11 cellular contexts compared by ENCODE assay signal in genomic region chr2:209383212-209383611, GRCh38. TPM values are rescaled to one million over a fixed set of nuclear protein-coding genes. Genes with fewer than 3 reads are reported as not detected.
A peak's percentile ranks its signal among the peaks of the same experiment; 100 is the strongest.
DNase-seq lines count a peak whose midpoint lies in the region; ATAC-seq and TF ChIP-seq lines count a peak whose summit lies in the region.
"Had no signal": no experiment of that assay in that cellular context is flagged by ENCODE, and none has a peak within 500 bp of the region (broad histone marks: within the 10 kb centered on the region; RNA-seq: fewer than 3 reads in every experiment).

No MANE protein-coding gene starts in this region.

- no peaks in the 10 kb centered on the region for H3K9me2 ChIP-seq in GM23248 (ENCODE audit: insufficient read depth)

- DNase-seq in GM23248 (peak; percentile 83), NCI-H345 treated with DMSO at 0.1 percent for 48 hours (lab: John Stamatoyannopoulos, UW; ENCODE audit: unreplicated experiment) (peak; percentile 27), dermis blood vessel endothelial cell (peak; percentile 83), omental fat pad (ENCODE audit: low spot score) (no peak), H9 (no peak), UCSD-AML1 (lab: John Stamatoyannopoulos, UW; ENCODE audit: unreplicated experiment) (no peak)
- no peak for DNase-seq in CD4-positive, alpha-beta T cell
- DNase-seq: T-cell had no signal

- H3K4me3 ChIP-seq in GM23248 = no peak overlapping the region

- no peak overlapping the region for H2AK5ac ChIP-seq in H9 (ENCODE audit: insufficient read length, low read length)

- no peak overlapping the region for H3K23ac ChIP-seq in H9 (ENCODE audit: insufficient read length, low read depth, low read length)

- peaks cover 8% of the 10 kb centered on the region for H3F3A ChIP-seq in GM23248 (ENCODE audit: insufficient read depth)

- H2AFZ ChIP-seq in GM23248 (no peak overlapping the region), H9 (ENCODE audit: low read length) (no peak overlapping the region)

- no peak overlapping the region for H2BK20ac ChIP-seq in H9 (ENCODE audit: low read depth, low read length, poor library complexity, severe bottlenecking)

- H3K9me3 ChIP-seq in GM23248 (ENCODE audit: low read depth) (no peaks in the 10 kb centered on the region), H9 (ENCODE audit: control insufficient read depth, low read depth, low read length) (no peaks in the 10 kb centered on the region)
- H3K9me3 ChIP-seq in CD4-positive, alpha-beta T cell (ENCODE audit: control insufficient read depth, low read length) = no peaks in the 10 kb centered on the region

- H3K4me1 ChIP-seq in GM23248 (ENCODE audit: insufficient read depth) = peaks cover 4% of the 10 kb centered on the region; the same call in 1 of the 2 replicates
- H3K4me1 ChIP-seq in H9 (ENCODE audit: insufficient read depth, low read length) = no peaks in the 10 kb centered on the region

- ATAC-seq in omental fat pad (ENCODE audit: low FRiP score) (peak; percentile 64), GM19463 (IDR thresholded peaks at IDR 0.05; ENCODE audit: unreplicated experiment) (no peak)
- ATAC-seq in CD4-positive, alpha-beta T cell (ENCODE audit: poor library complexity) = no peak
- ATAC-seq: activated T-helper 17 cell treated with anti-CD3 and anti-CD28 coated beads, Interleukin-2, amount 50 U/mL, for 72 hours; T-cell had no signal

- H3K36me3 Mint-ChIP-seq in H9 (ENCODE audit: insufficient read depth in 1 of 3, low read depth in 3 of 3) = peaks cover 0 to 4% (median 0%) of the 10 kb centered on the region in 3 experiments; a peak in 1 of 7 replicates
- no peaks in the 10 kb centered on the region for H3K36me3 Mint-ChIP-seq in CD4-positive, alpha-beta T cell (ENCODE audit: low read depth)
- H3K36me3 Mint-ChIP-seq: T-cell had no signal

- H3K9me3 Mint-ChIP-seq in H9 = peaks cover 0 to 3% of the 10 kb centered on the region in 2 experiments; a peak in 1 of 5 replicates
- H3K9me3 Mint-ChIP-seq in CD4-positive, alpha-beta T cell = peaks cover 4% of the 10 kb centered on the region
- H3K9me3 Mint-ChIP-seq: nephron had no signal

- H2BK120ac ChIP-seq in H9 (ENCODE audit: low read depth, low read length, poor library complexity, severe bottlenecking) = no peak overlapping the region

- H3K27ac ChIP-seq in GM23248 (no peak overlapping the region), H9 (ENCODE audit: insufficient read length, low read depth, low read length) (no peak overlapping the region)
- H3K27ac ChIP-seq in CD4-positive, alpha-beta T cell (ENCODE audit: low read depth, low read length) = no peak overlapping the region

- no peaks in the 10 kb centered on the region for H3K79me1 ChIP-seq in H9 (ENCODE audit: insufficient read depth, low read depth, low read length, poor library complexity, severe bottlenecking)

- no peak overlapping the region for H2BK12ac ChIP-seq in H9 (ENCODE audit: insufficient read length, low read depth, low read length)

- H3K9ac ChIP-seq in GM23248 = no peak overlapping the region
- H3K9ac ChIP-seq in H9 (ENCODE audit: extremely low read depth, insufficient read length, low read length) = no peak overlapping the region

- no peak overlapping the region for H3T11ph ChIP-seq in H9 (ENCODE audit: low read length)

- no peaks in the 10 kb centered on the region for H3K27me3 Mint-ChIP-seq in H9 (ENCODE audit: low read depth)
- H3K27me3 Mint-ChIP-seq in CD4-positive, alpha-beta T cell = no peaks in the 10 kb centered on the region
- H3K27me3 Mint-ChIP-seq: activated T-helper 17 cell treated with anti-CD3 and anti-CD28 coated beads, Interleukin-2, amount 50 U/mL, for 72 hours; T-cell had no signal

- H3K27me3 ChIP-seq in GM23248 (replicated peaks; ENCODE audit: insufficient read depth) (no peaks in the 10 kb centered on the region; the same call in 1 of the 2 replicates), H9 (ENCODE audit: insufficient read depth, low read length) (no peaks in the 10 kb centered on the region)
- H3K27me3 ChIP-seq in CD4-positive, alpha-beta T cell (ENCODE audit: control insufficient read depth, insufficient read depth, low read length) = no peaks in the 10 kb centered on the region

- no peak overlapping the region for H3K14ac ChIP-seq in H9 (ENCODE audit: insufficient read depth, low read length)

- intact Hi-C loops in CD4-positive, alpha-beta T cell (cut with DNase I, micrococcal nuclease) = no loop called here

- H3K4ac ChIP-seq in H9 (ENCODE audit: low read depth, low read length) = no peak overlapping the region

- CTCF ChIA-PET in CD4-positive, alpha-beta T cell (lab: Charles Lee) = no interaction called here

- no peak overlapping the region for H3K27ac Mint-ChIP-seq in H9
- H3K27ac Mint-ChIP-seq in CD4-positive, alpha-beta T cell = no peak overlapping the region
- H3K27ac Mint-ChIP-seq: activated T-helper 17 cell treated with anti-CD3 and anti-CD28 coated beads, Interleukin-2, amount 50 U/mL, for 72 hours; nephron; T-cell had no signal

- H4K8ac ChIP-seq in H9 (replicated peaks; ENCODE audit: insufficient read length, low read depth, low read length) = no peak overlapping the region

- POLR2A ChIA-PET in CD4-positive, alpha-beta T cell (lab: Charles Lee) = no interaction called here

- H3K56ac ChIP-seq in H9 (ENCODE audit: insufficient read length, low read depth, low read length) = no peak overlapping the region

- H3K79me2 ChIP-seq in GM23248 (ENCODE audit: insufficient read depth) = no peaks in the 10 kb centered on the region
- no peaks in the 10 kb centered on the region for H3K79me2 ChIP-seq in H9 (ENCODE audit: insufficient read depth, low read length)

- H4K20me1 ChIP-seq in GM23248 (ENCODE audit: insufficient read depth) (no peaks in the 10 kb centered on the region), H9 (ENCODE audit: control insufficient read depth, insufficient read depth, insufficient read length) (no peaks in the 10 kb centered on the region)

- no peaks in the 10 kb centered on the region for H3K36me3 ChIP-seq in GM23248 (ENCODE audit: low read depth)

- no peak overlapping the region for H3K4me3 Mint-ChIP-seq in H9
- H3K4me3 Mint-ChIP-seq in CD4-positive, alpha-beta T cell = no peak overlapping the region
- H3K4me3 Mint-ChIP-seq: activated T-helper 17 cell treated with anti-CD3 and anti-CD28 coated beads, Interleukin-2, amount 50 U/mL, for 72 hours; nephron; T-cell had no signal

- H4K91ac ChIP-seq in H9 (ENCODE audit: insufficient read length, low read depth, low read length) = no peak overlapping the region

- H3K23me2 ChIP-seq in H9 (ENCODE audit: insufficient read length, low read depth, low read length, poor library complexity, severe bottlenecking) = no peaks in the 10 kb centered on the region

- no peak overlapping the region for H4K5ac ChIP-seq in H9 (ENCODE audit: insufficient read length, low read depth, low read length)

- H2BK5ac ChIP-seq in H9 (ENCODE audit: insufficient read length, low read length) = no peak overlapping the region

- H3K4me2 ChIP-seq in GM23248 (ENCODE audit: unreplicated experiment) (peak overlapping the region; percentile 46), H9 (ENCODE audit: insufficient read depth, insufficient read length, low read length) (no peak overlapping the region)

- H3K18ac ChIP-seq in H9 (ENCODE audit: insufficient read length, low read depth, low read length) = no peak overlapping the region

- in situ Hi-C loops in GM23248 (cut with MboI) = no loop called here

- H3K4me1 Mint-ChIP-seq in H9 = peaks cover 2 to 4% of the 10 kb centered on the region in 2 experiments; a peak in 2 of 4 replicates
- H3K4me1 Mint-ChIP-seq in CD4-positive, alpha-beta T cell (ENCODE audit: low read depth) = no peaks in the 10 kb centered on the region
- H3K4me1 Mint-ChIP-seq: activated T-helper 17 cell treated with anti-CD3 and anti-CD28 coated beads, Interleukin-2, amount 50 U/mL, for 72 hours; nephron; T-cell had no signal

- no peak overlapping the region for H2BK15ac ChIP-seq in H9 (ENCODE audit: low read depth, low read length)

- no peak for TF ChIP-seq CTCF in omental fat pad (IDR thresholded peaks at IDR 0.05)
- TF ChIP-seq CTCF in H9 (conservative IDR thresholded peaks at IDR 0.05) = no peak
- no peak for TF ChIP-seq CTCF in CD4-positive, alpha-beta T cell (IDR thresholded peaks at IDR 0.05)

RNA-seq across cellular contexts. Expression of gene MAP2, which starts 40.6 kb away (rescaled TPM):
- 1.0 and 7.6 TPM in 2 replicates for total RNA-seq in GM23248 (2014; rRNA removed; shearing (Covaris generic))
- polyA plus RNA-seq in GM23248 (2016; fragmentation: Nextera tagmentation; extraction: Ambion mirVana) = 1.1 and 1.3 TPM in 2 replicates
- total RNA-seq in dermis blood vessel endothelial cell (3.9 and 6.0 TPM in 2 replicates), omental fat pad (10 to 100 TPM; 18.9 to 36.4 (median 25.3) TPM), H9 (2021) (0.87 and 1.3 TPM in 2 replicates)
- under 1 TPM; 0.16 to 0.20 TPM for total RNA-seq in CD4-positive, alpha-beta T cell

Comparison
In these comparisons a context has a peak if more than half of its experiments do, and no peak if none do; other contexts are left out.
1. DNase-seq: peak in GM23248 (single experiment), NCI-H345 treated with DMSO at 0.1 percent for 48 hours (single experiment) and dermis blood vessel endothelial cell (single experiment); none in omental fat pad (single experiment), H9 (single experiment), CD4-positive, alpha-beta T cell (0 of 10) and UCSD-AML1 (single experiment).